7 cellular contexts compared by ENCODE assay signal in genomic region chr1:161020573-161021167, GRCh38. TPM values are rescaled to one million over a fixed set of nuclear protein-coding genes. Genes with fewer than 3 reads are reported as not detected.
DNase-seq lines count a peak whose midpoint lies in the region; ATAC-seq and TF ChIP-seq lines count a peak whose summit lies in the region.

F11R (minus strand) TSS chr1:161021152; CDS start chr1:161021073, 79 bp downstream.

- ATAC-seq in GM19395 (IDR thresholded peaks at IDR 0.05; ENCODE audit: unreplicated experiment) (peak; percentile 41), HG03442 (IDR thresholded peaks at IDR 0.05; ENCODE audit: unreplicated experiment) (peak; percentile 19), left colon (peak; percentile 62)

- H3K4me3 ChIP-seq in Peyer's patch: peak within 1 kb of the TSS; percentile 46 to 81 (median 62)
- peak within 1 kb of the TSS; percentile 48 for H3K4me3 ChIP-seq in colonic mucosa

- TF ChIP-seq POLR2A in Peyer's patch (IDR thresholded peaks at IDR 0.05): peak; percentile 43 to 60

- H3K27me3 ChIP-seq in Peyer's patch (no peaks in the 10 kb centered on the region), colonic mucosa (no peaks in the 10 kb centered on the region)

- H3K27ac ChIP-seq in Peyer's patch: peak within 1 kb of the TSS; percentile 74 to 91 (median 88)
- peak within 1 kb of the TSS; percentile 73 for H3K27ac ChIP-seq in colonic mucosa

- H3K4me1 ChIP-seq in ES-I3 (ENCODE audit: insufficient read depth, low read length): peaks cover 21% of the 10 kb centered on the region
- H3K4me1 ChIP-seq in Peyer's patch: peaks cover 0 to 28% (median 3%) of the 10 kb centered on the region in 4 donors
- H3K4me1 ChIP-seq in colonic mucosa: peaks cover 11% of the 10 kb centered on the region

- TF ChIP-seq CTCF in Peyer's patch (IDR thresholded peaks at IDR 0.05) (peak in 3 of 6 experiments; percentile 40 to 54 (median 51)), colonic mucosa (IDR thresholded peaks at IDR 0.05) (no peak)

- no peaks in the 10 kb centered on the region for H3K9me3 ChIP-seq in ES-I3 (ENCODE audit: control insufficient read depth, insufficient read depth, low read length)
- no peaks in the 10 kb centered on the region for H3K9me3 ChIP-seq in Peyer's patch
- no peaks in the 10 kb centered on the region for H3K9me3 ChIP-seq in colonic mucosa

- H3K36me3 ChIP-seq in ES-I3 (ENCODE audit: insufficient read depth, low read length) (no peaks in the 10 kb centered on the region; the same call in 1 of the 2 replicates), Peyer's patch (no peaks in the 10 kb centered on the region), colonic mucosa (no peaks in the 10 kb centered on the region)

- H3K9ac ChIP-seq in ES-I3 (ENCODE audit: low read depth, low read length): peak within 1 kb of the TSS; percentile 81
- peak within 1 kb of the TSS; percentile 78 to 99 for H3K9ac ChIP-seq in colonic mucosa (ENCODE audit: low read depth in 2 of 2, low read length in 2 of 2)

- intact Hi-C loops in colonic mucosa (cut with DNase I) (no loop called here), left colon (cut with DNase I, micrococcal nuclease) (no loop called here)

- peak in 2 of 3 donors; percentile 55 to 80 for DNase-seq in Peyer's patch
- peak; percentile 77 for DNase-seq in colonic mucosa
- DNase-seq in left colon: peak; percentile 68 to 77
- DNase-seq in stimulated activated naive CD4-positive, alpha-beta T cell (lab: John Stamatoyannopoulos, UW): peak in 4 of 6 experiments; percentile 51 to 69 (median 60)

RNA-seq across cellular contexts. Expression of gene F11R, which starts in this region (rescaled TPM):
- total RNA-seq in Peyer's patch (100 to 1,000 TPM in 3 of 4 donors, 10 to 100 TPM in 1; 28.9 to 138 (median 110) TPM), colonic mucosa (100 to 1,000 TPM; 134 to 179 TPM), left colon (100 to 1,000 TPM; 145 to 202 TPM)

Comparison
In these comparisons a context has a peak if more than half of its experiments do, and no peak if none do; other contexts are left out.
1. Peak in every context shown above with its lines: DNase-seq, ATAC-seq, H3K4me3 ChIP-seq and H3K27ac ChIP-seq.